18 cellular contexts compared by ENCODE assay signal in the genomic region with DNA sequence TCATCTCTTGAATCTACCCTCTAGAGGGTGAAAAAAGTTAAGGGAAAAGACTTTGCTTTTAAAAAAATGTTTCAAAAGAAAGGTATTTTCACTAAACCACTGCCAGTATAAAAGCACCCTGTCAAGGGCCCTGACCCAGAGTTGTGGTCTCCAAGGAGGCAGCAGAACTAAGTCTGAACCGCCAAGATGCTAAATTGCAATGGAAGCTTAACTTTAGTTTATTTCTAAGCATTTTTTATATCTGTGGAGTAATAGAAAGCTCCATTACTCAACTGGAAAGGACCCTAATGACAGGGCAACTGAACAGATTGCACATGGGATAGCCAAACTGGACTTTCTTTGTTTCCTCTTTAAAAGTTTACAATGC.
DNase-seq lines count a peak whose midpoint lies in the region; TF ChIP-seq lines count a peak whose summit lies in the region.
"Had no signal": no experiment of that assay in that cellular context is flagged by ENCODE, and none has a peak within 500 bp of the region (broad histone marks: within the 10 kb centered on the region; RNA-seq: fewer than 3 reads in every experiment).

No MANE protein-coding gene starts in this region.

- H3K4me3 ChIP-seq in OCI-LY1 (ENCODE audit: low read depth, low read length, poor library complexity, severe bottlenecking), result no peak overlapping the region
- H3K4me3 ChIP-seq: suprapubic skin had no signal

- H3K27me3 Mint-ChIP-seq in nephron progenitor cell (ENCODE audit: low read depth, poor library complexity), result no peaks in the 10 kb centered on the region
- H3K27me3 Mint-ChIP-seq: activated CD4-positive, alpha-beta T cell treated with anti-CD3 and anti-CD28 coated beads, Interleukin-2, amount 10 ng/mL, durations not matched to agents 7 days and 5 days; progenitor cell of endocrine pancreas; stimulated activated memory B cell treated with anti-CD40 and anti-IgM and Interleukin-4, amounts not matched to agents 10 μg/mL and 1 μg/mL and 100 μg/mL, for 72 hours had no signal

- H3K9me2 ChIP-seq in OCI-LY1 (ENCODE audit: low read depth, low read length), result no peaks in the 10 kb centered on the region
- H3K9me2 ChIP-seq: SK-N-SH had no signal

- peaks cover 32% of the 10 kb centered on the region for H3K4me1 ChIP-seq in OCI-LY1 (ENCODE audit: insufficient read depth, low read length, severe bottlenecking)
- H3K4me1 ChIP-seq: suprapubic skin had no signal

- H4K20me1 ChIP-seq in OCI-LY1 (ENCODE audit: insufficient read depth, low read length), result no peaks in the 10 kb centered on the region

- peak overlapping the region; percentile 32; the same call in 1 of the 2 replicates for H3K4me2 ChIP-seq in OCI-LY1 (ENCODE audit: low read length)
- H3K4me2 ChIP-seq: SK-N-SH had no signal

- H3K4me1 Mint-ChIP-seq in nephron progenitor cell, result peaks cover 57% of the 10 kb centered on the region
- H3K4me1 Mint-ChIP-seq: activated CD4-positive, alpha-beta T cell treated with anti-CD3 and anti-CD28 coated beads, Interleukin-2, amount 10 ng/mL, durations not matched to agents 7 days and 5 days; natural killer cell; stimulated activated memory B cell treated with anti-CD40 and anti-IgM and Interleukin-4, amounts not matched to agents 10 μg/mL and 1 μg/mL and 100 μg/mL, for 72 hours had no signal

- TF ChIP-seq CTCF in OCI-LY1 (IDR thresholded peaks at IDR 0.05; ENCODE audit: low read length), result no peak
- TF ChIP-seq CTCF in nephron progenitor cell (IDR thresholded peaks at IDR 0.05), result no peak

- H3K36me3 Mint-ChIP-seq in nephron progenitor cell (ENCODE audit: low read depth), result no peaks in the 10 kb centered on the region
- H3K36me3 Mint-ChIP-seq: natural killer cell; stimulated activated memory B cell treated with anti-CD40 and anti-IgM and Interleukin-4, amounts not matched to agents 10 μg/mL and 1 μg/mL and 100 μg/mL, for 72 hours had no signal

- H2AFZ ChIP-seq in OCI-LY1 (ENCODE audit: low read length), result 0 out of 2 replicates have a peak overlapping the region, but pooled peaks have one; percentile 25

- no peak overlapping the region for H3K9ac ChIP-seq in OCI-LY1 (ENCODE audit: low read length)
- H3K9ac ChIP-seq: SK-N-SH had no signal

- peak overlapping the region; percentile 93 for H3K27ac Mint-ChIP-seq in nephron progenitor cell
- H3K27ac Mint-ChIP-seq: activated CD4-positive, alpha-beta T cell treated with anti-CD3 and anti-CD28 coated beads, Interleukin-2, amount 10 ng/mL, durations not matched to agents 7 days and 5 days; activated T-helper 1 cell treated with anti-CD3 and anti-CD28 coated beads, Interleukin-12 subunit alpha, Interleukin-12 subunit beta, Interleukin-2, Interleukin-4 antibody, amounts not matched to agents 30 ng/mL and 10 ng/mL and 1 ng/mL, durations not matched to agents 14 hours and 24 hours and 36 hours; natural killer cell; progenitor cell of endocrine pancreas; stimulated activated memory B cell treated with anti-CD40 and anti-IgM and Interleukin-4, amounts not matched to agents 10 μg/mL and 1 μg/mL and 100 μg/mL, for 72 hours had no signal

- no peaks in the 10 kb centered on the region for H3K9me3 ChIP-seq in OCI-LY1 (ENCODE audit: low read length)
- H3K9me3 ChIP-seq: SK-N-SH, suprapubic skin had no signal

- H3K27ac ChIP-seq in OCI-LY1 (ENCODE audit: low read depth, low read length, poor library complexity, severe bottlenecking), result peak overlapping the region; percentile 77
- peak overlapping the region; percentile 34 for H3K27ac ChIP-seq in cingulate gyrus (ENCODE audit: low read depth, low read length)
- H3K27ac ChIP-seq: suprapubic skin, VCaP had no signal

- H3F3A ChIP-seq in OCI-LY1 (ENCODE audit: insufficient read depth, low read length), result no peaks in the 10 kb centered on the region

- no peaks in the 10 kb centered on the region for H3K36me3 ChIP-seq in OCI-LY1 (ENCODE audit: insufficient read depth, low read length)
- H3K36me3 ChIP-seq: suprapubic skin had no signal

- no peaks in the 10 kb centered on the region for H3K27me3 ChIP-seq in OCI-LY1 (ENCODE audit: insufficient read depth, low read length)
- H3K27me3 ChIP-seq: suprapubic skin had no signal

- no peaks in the 10 kb centered on the region for H3K79me2 ChIP-seq in OCI-LY1 (ENCODE audit: insufficient read depth, low read length)

- in situ Hi-C loops in ACHN (cut with HindIII; ENCODE audit: low pct_ligation_motif_present, low pct_unique_long_range_greater_than_20kb, low sequenced_read_pairs), result no loop called here

- H3K9me3 Mint-ChIP-seq in nephron progenitor cell, result no peaks in the 10 kb centered on the region
- H3K9me3 Mint-ChIP-seq: activated T-helper 1 cell treated with anti-CD3 and anti-CD28 coated beads, Interleukin-12 subunit alpha, Interleukin-12 subunit beta, Interleukin-2, Interleukin-4 antibody, amounts not matched to agents 30 ng/mL and 10 ng/mL and 1 ng/mL, durations not matched to agents 14 hours and 24 hours and 36 hours; stimulated activated memory B cell treated with anti-CD40 and anti-IgM and Interleukin-4, amounts not matched to agents 10 μg/mL and 1 μg/mL and 100 μg/mL, for 72 hours had no signal

- H3K4me3 Mint-ChIP-seq in nephron progenitor cell, result no peak overlapping the region
- H3K4me3 Mint-ChIP-seq: activated CD4-positive, alpha-beta T cell treated with anti-CD3 and anti-CD28 coated beads, Interleukin-2, amount 10 ng/mL, durations not matched to agents 7 days and 5 days; activated T-helper 1 cell treated with anti-CD3 and anti-CD28 coated beads, Interleukin-12 subunit alpha, Interleukin-12 subunit beta, Interleukin-2, Interleukin-4 antibody, amounts not matched to agents 30 ng/mL and 10 ng/mL and 1 ng/mL, durations not matched to agents 14 hours and 24 hours and 36 hours; natural killer cell; stimulated activated memory B cell treated with anti-CD40 and anti-IgM and Interleukin-4, amounts not matched to agents 10 μg/mL and 1 μg/mL and 100 μg/mL, for 72 hours had no signal

- DNase-seq in ACHN (peak; percentile 33), nephron progenitor cell (no peak), GF-D8 (lab: John Stamatoyannopoulos, UW) (no peak), kidney tubule cell (ENCODE audit: low spot score) (no peak), 8988T (no peak)
- DNase-seq in stimulated activated CD4-positive, alpha-beta T cell treated with anti-CD3 and anti-CD28 coated beads, Interleukin-1b, Interleukin-23, amount 100 ng/mL, for 48 hours, result no peak
- DNase-seq: activated CD4-positive, alpha-beta T cell treated with anti-CD3 and anti-CD28 coated beads, Interleukin-2, amount 10 ng/mL, durations not matched to agents 7 days and 5 days; activated naive CD4-positive, alpha-beta T cell treated with anti-CD3 and anti-CD28 coated beads, Interleukin-2, amount 50 U/mL, for 16 hours; left colon; natural killer cell; SK-N-SH had no signal
